In genomic region chr5:13786016-13786415, GRCh38 we compare ENCODE assay signal across 8 cellular contexts.
"Had no signal": no experiment of that assay in that cellular context is flagged by ENCODE, and none has a peak within 500 bp of the region (broad histone marks: within the 10 kb centered on the region; RNA-seq: fewer than 3 reads in every experiment).

No MANE protein-coding gene starts in this region.

- ATAC-seq: GM12878 had no signal

- DNase-seq: GDM1, GF-D8 had no signal

- FAIRE-seq: G401.6, GM12878, GM12891, GM12892, GM18507, GM19239 had no signal
